In genomic region chr11:118052581-118053206, GRCh38 we compare ENCODE assay signal across 1 cellular context.
TF ChIP-seq lines count a peak whose summit lies in the region.

No MANE protein-coding gene starts in this region.

TF ChIP-seq in H1, 55 proteins besides CTCF, POLR2A, EP300 and RAD21:
- TF ChIP-seq SUZ12 (IDR thresholded peaks at IDR 0.05; ENCODE audit: low read length) (no peak), POLR2AphosphoS5 (IDR thresholded peaks at IDR 0.05; ENCODE audit: low read depth, low read length) (no peak), USF2 (IDR thresholded peaks at IDR 0.05; ENCODE audit: low read length) (no peak), NRF1 (IDR thresholded peaks at IDR 0.05; ENCODE audit: low read depth, low read length) (no peak), MAX (IDR thresholded peaks at IDR 0.05) (no peak), SAP30 (IDR thresholded peaks at IDR 0.05; ENCODE audit: insufficient read depth, insufficient replicate concordance, low read length) (no peak), TAF7 (optimal IDR thresholded peaks at IDR 0.05; ENCODE audit: borderline replicate concordance, low read depth, low read length) (no peak), EZH2 (IDR thresholded peaks at IDR 0.05; ENCODE audit: low read depth, low read length, severe bottlenecking) (no peak), TCF12 (IDR thresholded peaks at IDR 0.05; ENCODE audit: low read depth, low read length) (no peak), RBBP5 (IDR thresholded peaks at IDR 0.05; ENCODE audit: borderline replicate concordance, low read depth, low read length) (no peak), HDAC6 (IDR thresholded peaks at IDR 0.05; ENCODE audit: low read depth, low read length) (no peak), NANOG (IDR thresholded peaks at IDR 0.05; ENCODE audit: insufficient read depth, low read depth, low read length, poor library complexity, severe bottlenecking) (no peak), CBX5 (IDR thresholded peaks at IDR 0.05; ENCODE audit: low read depth, low read length) (no peak)
